Comparison of ENCODE assay signal across 18 cellular contexts in the genomic region with DNA sequence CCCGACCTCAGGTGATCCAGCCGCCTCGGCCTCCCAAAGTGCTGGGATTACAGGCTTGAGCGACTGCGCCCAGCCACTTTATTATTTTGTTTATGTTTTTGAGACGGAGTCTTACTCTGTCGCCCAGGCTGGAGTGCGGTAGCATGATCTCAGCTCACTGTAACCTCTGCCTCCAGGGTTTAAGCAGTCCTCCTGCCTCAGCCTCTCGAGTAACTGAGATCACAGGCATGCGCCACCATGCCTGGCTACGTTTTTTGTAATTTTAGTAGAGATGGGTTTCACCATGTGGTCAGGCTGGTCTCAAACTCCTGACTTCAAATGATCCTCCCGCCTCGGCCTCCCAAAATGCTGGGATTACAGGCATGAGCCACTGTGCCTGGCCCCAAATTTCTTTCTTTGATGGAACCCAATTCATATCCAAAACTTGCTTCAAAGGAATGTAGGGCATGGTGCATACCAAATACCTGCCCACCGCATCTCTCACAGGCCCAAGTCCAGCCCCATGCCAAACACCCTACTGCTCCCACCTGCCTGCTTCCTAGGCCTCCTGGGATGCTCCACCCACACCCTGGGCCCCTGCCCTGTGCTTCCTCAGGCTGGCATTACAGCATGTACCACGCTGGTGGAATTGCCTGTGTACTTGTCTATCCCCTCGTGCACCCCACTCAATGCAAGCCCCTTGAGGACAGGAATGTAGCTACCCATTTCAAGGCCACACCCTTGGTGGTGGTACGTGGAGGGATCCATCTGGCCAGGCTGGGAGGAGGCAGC.
"Had no signal": no experiment of that assay in that cellular context is flagged by ENCODE, and none has a peak within 500 bp of the region (broad histone marks: within the 10 kb centered on the region; RNA-seq: fewer than 3 reads in every experiment).

No MANE protein-coding gene starts in this region.

- H3K27me3 Mint-ChIP-seq: activated CD4-positive, alpha-beta memory T cell treated with anti-CD3 and anti-CD28 coated beads, Interleukin-2, amount 10 ng/mL, durations not matched to agents 7 days and 5 days; activated CD4-positive, alpha-beta T cell treated with anti-CD3 and anti-CD28 coated beads for 36 hours had no signal

- H3K36me3 Mint-ChIP-seq: activated naive CD4-positive, alpha-beta T cell treated with anti-CD3 and anti-CD28 coated beads, Interleukin-2, amount 50 U/mL, for 72 hours; immature natural killer cell had no signal

- H3K4me1 ChIP-seq: uterus had no signal

- H3K9me3 ChIP-seq: body of pancreas, pancreas, uterus had no signal

- ATAC-seq: activated CD4-positive, alpha-beta T cell treated with anti-CD3 and anti-CD28 coated beads for 36 hours; activated naive CD4-positive, alpha-beta T cell treated with anti-CD3 and anti-CD28 coated beads, Interleukin-2, amount 50 U/mL, for 72 hours; activated T-cell treated with anti-CD3 and anti-CD28 coated beads, Interleukin-2, amount 50 U/mL, for 4 hours; body of pancreas; left colon; pancreas had no signal

- H3K27ac Mint-ChIP-seq: activated CD4-positive, alpha-beta memory T cell treated with anti-CD3 and anti-CD28 coated beads, Interleukin-2, amount 10 ng/mL, durations not matched to agents 7 days and 5 days; activated CD4-positive, alpha-beta T cell treated with anti-CD3 and anti-CD28 coated beads for 36 hours; activated naive CD4-positive, alpha-beta T cell treated with anti-CD3 and anti-CD28 coated beads, Interleukin-2, amount 50 U/mL, for 72 hours had no signal

- H3K4me3 Mint-ChIP-seq: activated CD4-positive, alpha-beta memory T cell treated with anti-CD3 and anti-CD28 coated beads, Interleukin-2, amount 10 ng/mL, durations not matched to agents 7 days and 5 days; activated CD4-positive, alpha-beta T cell treated with anti-CD3 and anti-CD28 coated beads for 36 hours; activated T-cell treated with anti-CD3 and anti-CD28 coated beads, Interleukin-2, amount 50 U/mL, for 4 hours; immature natural killer cell had no signal

- DNase-seq: activated CD4-positive, alpha-beta memory T cell treated with anti-CD3 and anti-CD28 coated beads, Interleukin-2, amount 10 ng/mL, durations not matched to agents 7 days and 5 days; activated CD4-positive, alpha-beta T cell treated with anti-CD3 and anti-CD28 coated beads for 36 hours; activated gamma-delta T cell; activated T-cell treated with anti-CD3 and anti-CD28 coated beads, Interleukin-2, amount 50 U/mL, for 4 hours; amygdala; body of pancreas; central memory CD4-positive, alpha-beta T cell; effector CD4-positive, alpha-beta T cell; foreskin fibroblast; immature natural killer cell; left colon; pancreas; stimulated activated CD4-positive, alpha-beta T cell treated with anti-CD3 and anti-CD28 coated beads, Interleukin-12 subunit alpha, Interleukin-12 subunit beta, amount 100 ng/mL, for 4 hours; T-helper 1 cell; uterus had no signal

- H3K27ac ChIP-seq: body of pancreas, coronary artery, pancreas, uterus had no signal

- H3K36me3 ChIP-seq: pancreas, uterus had no signal

- H3K9me3 Mint-ChIP-seq: activated CD4-positive, alpha-beta memory T cell treated with anti-CD3 and anti-CD28 coated beads, Interleukin-2, amount 10 ng/mL, durations not matched to agents 7 days and 5 days; activated naive CD4-positive, alpha-beta T cell treated with anti-CD3 and anti-CD28 coated beads, Interleukin-2, amount 50 U/mL, for 72 hours; activated T-cell treated with anti-CD3 and anti-CD28 coated beads, Interleukin-2, amount 50 U/mL, for 4 hours; immature natural killer cell had no signal

- H3K4me3 ChIP-seq: body of pancreas, coronary artery, lung, pancreas, uterus had no signal

- H3K27me3 ChIP-seq: body of pancreas, pancreas, uterus had no signal
